In genomic region chrX:127038065-127038464, GRCh38 we compare ENCODE assay signal across 13 cellular contexts.
A peak's percentile ranks its signal among the peaks of the same experiment; 100 is the strongest.
DNase-seq lines count a peak whose midpoint lies in the region; TF ChIP-seq lines count a peak whose summit lies in the region.
"Had no signal": no experiment of that assay in that cellular context is flagged by ENCODE, and none has a peak within 500 bp of the region (broad histone marks: within the 10 kb centered on the region; RNA-seq: fewer than 3 reads in every experiment).

No MANE protein-coding gene starts in this region.

- H3K36me3 Mint-ChIP-seq in brain, result no peaks in the 10 kb centered on the region
- H3K36me3 Mint-ChIP-seq in nephron progenitor cell (ENCODE audit: low read depth), result no peaks in the 10 kb centered on the region
- H3K36me3 Mint-ChIP-seq in immature natural killer cell, result no peaks in the 10 kb centered on the region
- H3K36me3 Mint-ChIP-seq: activated naive CD8-positive, alpha-beta T cell had no signal

- H3K9me3 Mint-ChIP-seq in brain (peaks cover 0 to 2% (median 0%) of the 10 kb centered on the region in 5 experiments), nephron progenitor cell (peaks cover 6% of the 10 kb centered on the region), immature natural killer cell (peaks cover 0 to 3% (median 0%) of the 10 kb centered on the region in 6 donors)
- H3K9me3 Mint-ChIP-seq: HFFc6 had no signal

- DNase-seq in NCI-H510A treated with DMSO at 0.1 percent for 48 hours (lab: John Stamatoyannopoulos, UW) (peak; percentile 2), NCI-H510A (lab: John Stamatoyannopoulos, UW) (no peak), nephron progenitor cell (no peak), T1000 (lab: John Stamatoyannopoulos, UW) (no peak), immature natural killer cell (no peak), anterior cingulate cortex (lab: John Stamatoyannopoulos, UW) (no peak)
- DNase-seq: colonic mucosa; HFFc6; NCI-H2029 treated with DMSO at 0.1 percent for 48 hours; stimulated activated CD8-positive, alpha-beta memory T cell treated with anti-CD3 and anti-CD28 coated beads, Interleukin-4, amount 100 ng/mL, for 48 hours had no signal

- H3K4me3 Mint-ChIP-seq in brain (no peak overlapping the region), nephron progenitor cell (no peak overlapping the region), immature natural killer cell (no peak overlapping the region)
- H3K4me3 Mint-ChIP-seq: activated naive CD8-positive, alpha-beta T cell; HFFc6 had no signal

- H3K27ac Mint-ChIP-seq in brain, result no peak overlapping the region
- no peak overlapping the region for H3K27ac Mint-ChIP-seq in nephron progenitor cell
- H3K27ac Mint-ChIP-seq in immature natural killer cell, result no peak overlapping the region
- H3K27ac Mint-ChIP-seq: activated naive CD8-positive, alpha-beta T cell; HFFc6 had no signal

- no peaks in the 10 kb centered on the region for H3K4me1 Mint-ChIP-seq in brain
- H3K4me1 Mint-ChIP-seq in nephron progenitor cell, result no peaks in the 10 kb centered on the region
- no peaks in the 10 kb centered on the region for H3K4me1 Mint-ChIP-seq in immature natural killer cell

- TF ChIP-seq CTCF in LNCAP (IDR thresholded peaks at IDR 0.05), result peak; percentile 48
- TF ChIP-seq CTCF in brain (conservative IDR thresholded peaks at IDR 0.05), result peak; percentile 49 to 55
- peak; percentile 37 for TF ChIP-seq CTCF in nephron progenitor cell (IDR thresholded peaks at IDR 0.05)

- no peaks in the 10 kb centered on the region for H3K27me3 Mint-ChIP-seq in brain
- H3K27me3 Mint-ChIP-seq in nephron progenitor cell (ENCODE audit: low read depth, poor library complexity), result peaks cover 2% of the 10 kb centered on the region
- peaks cover 0 to 2% (median 1%) of the 10 kb centered on the region in 3 donors for H3K27me3 Mint-ChIP-seq in immature natural killer cell (ENCODE audit: low read depth in 3 of 3)
- H3K27me3 Mint-ChIP-seq: activated naive CD8-positive, alpha-beta T cell had no signal
